Comparison of ENCODE assay signal across 23 cellular contexts in genomic region chr1:53622531-53622930, GRCh38.
"Had no signal": no experiment of that assay in that cellular context is flagged by ENCODE, and none has a peak within 500 bp of the region (broad histone marks: within the 10 kb centered on the region; RNA-seq: fewer than 3 reads in every experiment).

No MANE protein-coding gene starts in this region.

- H3K9me3 ChIP-seq: breast epithelium, esophagus squamous epithelium, psoas muscle, sigmoid colon, thoracic aorta had no signal

- H3K9me3 Mint-ChIP-seq: activated naive CD4-positive, alpha-beta T cell treated with anti-CD3 and anti-CD28 coated beads, Interleukin-2, amount 10 ng/mL, durations not matched to agents 7 days and 5 days; activated naive CD8-positive, alpha-beta T cell treated with anti-CD3 and anti-CD28 coated beads, Interleukin-2, amount 50 U/mL, for 24 hours; dendritic cell treated with granulocyte-macrophage colony-stimulating factor and Interleukin-4, amounts not matched to agents 40 ng/mL and 50 ng/mL, for 4 days; memory B cell; naive thymus-derived CD4-positive, alpha-beta T cell; neural progenitor cell; stimulated activated naive B cell treated with anti-CD40 and anti-IgM and Interleukin-4, amounts not matched to agents 10 μg/mL and 1 μg/mL and 100 μg/mL, for 72 hours had no signal

- H3K36me3 Mint-ChIP-seq: activated naive CD4-positive, alpha-beta T cell treated with anti-CD3 and anti-CD28 coated beads, Interleukin-2, amount 10 ng/mL, durations not matched to agents 7 days and 5 days; memory B cell; naive thymus-derived CD4-positive, alpha-beta T cell; neural progenitor cell; stimulated activated naive B cell treated with anti-CD40 and anti-IgM and Interleukin-4, amounts not matched to agents 10 μg/mL and 1 μg/mL and 100 μg/mL, for 72 hours had no signal

- H3K4me3 Mint-ChIP-seq: activated CD4-positive, alpha-beta T cell treated with anti-CD3 and anti-CD28 coated beads for 36 hours; activated CD8-positive, alpha-beta T cell treated with anti-CD3 and anti-CD28 coated beads, Interleukin-2, amount 10 ng/mL, durations not matched to agents 7 days and 5 days; activated naive CD4-positive, alpha-beta T cell treated with anti-CD3 and anti-CD28 coated beads, Interleukin-2, amount 10 ng/mL, durations not matched to agents 7 days and 5 days; activated naive CD8-positive, alpha-beta T cell treated with anti-CD3 and anti-CD28 coated beads, Interleukin-2, amount 50 U/mL, for 24 hours; dendritic cell treated with granulocyte-macrophage colony-stimulating factor and Interleukin-4, amounts not matched to agents 40 ng/mL and 50 ng/mL, for 4 days; memory B cell; naive thymus-derived CD4-positive, alpha-beta T cell; neural progenitor cell; stimulated activated naive B cell treated with anti-CD40 and anti-IgM and Interleukin-4, amounts not matched to agents 10 μg/mL and 1 μg/mL and 100 μg/mL, for 72 hours had no signal

- H3K27ac ChIP-seq: breast epithelium, esophagus squamous epithelium, heart right ventricle, neural progenitor cell, psoas muscle, sigmoid colon, thoracic aorta, WERI-Rb-1 had no signal

- H3K27me3 Mint-ChIP-seq: activated CD4-positive, alpha-beta T cell treated with anti-CD3 and anti-CD28 coated beads for 36 hours; activated naive CD8-positive, alpha-beta T cell treated with anti-CD3 and anti-CD28 coated beads, Interleukin-2, amount 50 U/mL, for 24 hours; dendritic cell treated with granulocyte-macrophage colony-stimulating factor and Interleukin-4, amounts not matched to agents 40 ng/mL and 50 ng/mL, for 4 days had no signal

- H3K4me1 ChIP-seq: breast epithelium, heart right ventricle, neural progenitor cell, psoas muscle, sigmoid colon had no signal

- ATAC-seq: activated CD4-positive, alpha-beta T cell treated with anti-CD3 and anti-CD28 coated beads for 36 hours; activated CD8-positive, alpha-beta T cell treated with anti-CD3 and anti-CD28 coated beads, Interleukin-2, amount 10 ng/mL, durations not matched to agents 7 days and 5 days; activated naive CD8-positive, alpha-beta T cell treated with anti-CD3 and anti-CD28 coated beads, Interleukin-2, amount 50 U/mL, for 24 hours; heart right ventricle; naive thymus-derived CD4-positive, alpha-beta T cell; psoas muscle; stimulated activated naive B cell treated with anti-CD40 and anti-IgM and Interleukin-4, amounts not matched to agents 10 μg/mL and 1 μg/mL and 100 μg/mL, for 72 hours had no signal

- H2AFZ ChIP-seq: neural progenitor cell had no signal

- H3K27ac Mint-ChIP-seq: activated CD4-positive, alpha-beta T cell treated with anti-CD3 and anti-CD28 coated beads for 36 hours; activated CD8-positive, alpha-beta T cell treated with anti-CD3 and anti-CD28 coated beads, Interleukin-2, amount 10 ng/mL, durations not matched to agents 7 days and 5 days; activated naive CD4-positive, alpha-beta T cell treated with anti-CD3 and anti-CD28 coated beads, Interleukin-2, amount 10 ng/mL, durations not matched to agents 7 days and 5 days; activated naive CD8-positive, alpha-beta T cell treated with anti-CD3 and anti-CD28 coated beads, Interleukin-2, amount 50 U/mL, for 24 hours; dendritic cell treated with granulocyte-macrophage colony-stimulating factor and Interleukin-4, amounts not matched to agents 40 ng/mL and 50 ng/mL, for 4 days; memory B cell; naive thymus-derived CD4-positive, alpha-beta T cell; neural progenitor cell; stimulated activated naive B cell treated with anti-CD40 and anti-IgM and Interleukin-4, amounts not matched to agents 10 μg/mL and 1 μg/mL and 100 μg/mL, for 72 hours had no signal

- DNase-seq: activated CD4-positive, alpha-beta T cell treated with anti-CD3 and anti-CD28 coated beads for 36 hours; activated CD8-positive, alpha-beta T cell treated with anti-CD3 and anti-CD28 coated beads, Interleukin-2, amount 10 ng/mL, durations not matched to agents 7 days and 5 days; activated effector memory CD4-positive, alpha-beta T cell treated with Interleukin-2 at 50 U/mL for 16 hours; activated naive CD4-positive, alpha-beta T cell treated with anti-CD3 and anti-CD28 coated beads, Interleukin-2, amount 10 ng/mL, durations not matched to agents 7 days and 5 days; activated naive CD8-positive, alpha-beta T cell treated with anti-CD3 and anti-CD28 coated beads, Interleukin-2, amount 50 U/mL, for 24 hours; activated T-cell treated with anti-CD3 and anti-CD28 coated beads, Interleukin-2, amount 50 U/mL, for 48 hours; cerebellar nuclear complex; effector memory CD4-positive, alpha-beta T cell; esophagus squamous epithelium; heart right ventricle; naive thymus-derived CD4-positive, alpha-beta T cell; psoas muscle; stimulated activated CD4-positive, alpha-beta T cell treated with anti-CD3 and anti-CD28 coated beads, Interleukin-4, amount 100 ng/mL, for 4 hours; stimulated activated naive B cell treated with anti-CD40 and anti-IgM and Interleukin-4, amounts not matched to agents 10 μg/mL and 1 μg/mL and 100 μg/mL, for 72 hours; T-helper 2 cell; WERI-Rb-1 had no signal

- H3K36me3 ChIP-seq: breast epithelium, esophagus squamous epithelium, heart right ventricle, neural progenitor cell, sigmoid colon, thoracic aorta, WERI-Rb-1 had no signal

- H3K9ac ChIP-seq: neural progenitor cell had no signal

- FAIRE-seq: urothelium cell line had no signal

- H3K4me3 ChIP-seq: breast epithelium, esophagus squamous epithelium, heart right ventricle, neural progenitor cell, psoas muscle, sigmoid colon, thoracic aorta had no signal

- H3K27me3 ChIP-seq: breast epithelium, esophagus squamous epithelium, neural progenitor cell, sigmoid colon had no signal

- H3K4me1 Mint-ChIP-seq: activated CD4-positive, alpha-beta T cell treated with anti-CD3 and anti-CD28 coated beads for 36 hours; activated naive CD4-positive, alpha-beta T cell treated with anti-CD3 and anti-CD28 coated beads, Interleukin-2, amount 10 ng/mL, durations not matched to agents 7 days and 5 days; activated naive CD8-positive, alpha-beta T cell treated with anti-CD3 and anti-CD28 coated beads, Interleukin-2, amount 50 U/mL, for 24 hours; memory B cell; naive thymus-derived CD4-positive, alpha-beta T cell had no signal

- H3K4me2 ChIP-seq: neural progenitor cell had no signal
